In genomic region chr1:174320897-174321296, GRCh38 we compare ENCODE assay signal across 5 cellular contexts.
DNase-seq lines count a peak whose midpoint lies in the region; ATAC-seq and TF ChIP-seq lines count a peak whose summit lies in the region.
"Not testable (repeated sequence)": the region's sequence is repeated elsewhere in the genome, so short reads cannot be mapped to it uniquely, and the experiment has no call there.

No MANE protein-coding gene starts in this region.

- H2BK120ac ChIP-seq in mesendoderm (ENCODE audit: low read depth, low read length), result not testable (repeated sequence)

- H3K4me1 Mint-ChIP-seq in GM23338, result not testable (repeated sequence)

- peaks cover 14% of the 10 kb centered on the region; the same call in 1 of the 2 replicates for H3K36me3 ChIP-seq in GM23338 (ENCODE audit: insufficient read depth)
- not testable (repeated sequence) for H3K36me3 ChIP-seq in mesendoderm (ENCODE audit: control insufficient read depth, insufficient read depth, low read length)

- not testable (repeated sequence) for H3K79me2 ChIP-seq in GM23338 (replicated peaks; ENCODE audit: insufficient read depth); mesendoderm (ENCODE audit: control insufficient read depth, insufficient read depth, low read length)

- H4K5ac ChIP-seq in mesendoderm (ENCODE audit: low read length), result not testable (repeated sequence)

- H3K9me2 ChIP-seq in GM23338 (ENCODE audit: insufficient read depth), result not testable (repeated sequence)

- not testable (repeated sequence) for H2BK5ac ChIP-seq in mesendoderm (ENCODE audit: low read length)

- not testable (repeated sequence) for ATAC-seq in GM23338

- H4K8ac ChIP-seq in mesendoderm (ENCODE audit: low read depth, low read length), result not testable (repeated sequence)

- peaks cover 57% of the 10 kb centered on the region for H3K9me3 Mint-ChIP-seq in GM23338

- not testable (repeated sequence) for H3K4me3 ChIP-seq in GM23338; mesendoderm (ENCODE audit: low read length)

- not testable (repeated sequence) for H2AK5ac ChIP-seq in mesendoderm (ENCODE audit: low read length)

- not testable (repeated sequence) for H3K4me2 ChIP-seq in GM23338; mesendoderm (ENCODE audit: low read length)

- not testable (repeated sequence) for H2AFZ ChIP-seq in GM23338

- H3K9ac ChIP-seq in mesendoderm (ENCODE audit: low read length), result not testable (repeated sequence)

- not testable (repeated sequence) for H3K4ac ChIP-seq in mesendoderm (ENCODE audit: low read depth, low read length)

- no CpG with 5 or more reads among the region's 3 CpGs for WGBS in mesendoderm (ENCODE audit: extremely low coverage, insufficient coverage, low lambda C conversion rate)

- not testable (repeated sequence) for H3K27ac ChIP-seq in GM23338 (ENCODE audit: low read depth); mesendoderm (ENCODE audit: low read depth, low read length)

- not testable (repeated sequence) for H2BK15ac ChIP-seq in mesendoderm (replicated peaks; ENCODE audit: low read depth)

- DNase-seq in GM23338 (ENCODE audit: low spot score) (peak; percentile 11), NCI-H82 (lab: John Stamatoyannopoulos, UW) (peak; percentile 38), SK-N-DZ (ENCODE audit: low spot score) (peak; percentile 2), erythroblast (lab: John Stamatoyannopoulos, UW) (peak; percentile 12 to 25), mesendoderm (peak; percentile 1)

- not testable (repeated sequence) for H3K23ac ChIP-seq in mesendoderm (ENCODE audit: low read length)

- not testable (repeated sequence) for H3K56ac ChIP-seq in mesendoderm (ENCODE audit: low read length)

- not testable (repeated sequence) for H3K27me3 ChIP-seq in GM23338 (ENCODE audit: insufficient read depth); mesendoderm (ENCODE audit: insufficient read depth, low read length, poor library complexity)

- not testable (repeated sequence) for H4K20me1 ChIP-seq in GM23338 (replicated peaks; ENCODE audit: insufficient read depth)

- peaks cover 58% of the 10 kb centered on the region for H3K36me3 Mint-ChIP-seq in GM23338 (ENCODE audit: low read depth)

- H3K18ac ChIP-seq in mesendoderm (ENCODE audit: low read length), result not testable (repeated sequence)

- H3K79me1 ChIP-seq in mesendoderm (ENCODE audit: low read length), result not testable (repeated sequence)

- not testable (repeated sequence) for H3K27ac Mint-ChIP-seq in GM23338

- not testable (repeated sequence) for H3F3A ChIP-seq in GM23338 (replicated peaks; ENCODE audit: low read depth)

- TF ChIP-seq CTCF in GM23338 (conservative IDR thresholded peaks at IDR 0.05; ENCODE audit: low read depth in 2 of 2), result not testable (repeated sequence)

- not testable (repeated sequence) for H3K27me3 Mint-ChIP-seq in GM23338 (ENCODE audit: insufficient read depth, low read depth, poor library complexity)

- not testable (repeated sequence) for H3K4me1 ChIP-seq in GM23338 (ENCODE audit: insufficient read depth); mesendoderm (ENCODE audit: control insufficient read depth, low read depth, low read length)

- not testable (repeated sequence) for H3K4me3 Mint-ChIP-seq in GM23338

- not testable (repeated sequence) for TF ChIP-seq POLR2A in erythroblast (IDR thresholded peaks at IDR 0.05; ENCODE audit: low read length)
